Comparison of ENCODE assay signal across 9 cellular contexts in genomic region chr9:2087500-2088313, GRCh38.
DNase-seq lines count a peak whose midpoint lies in the region; ATAC-seq and TF ChIP-seq lines count a peak whose summit lies in the region.
"Had no signal": no experiment of that assay in that cellular context is flagged by ENCODE, and none has a peak within 500 bp of the region (broad histone marks: within the 10 kb centered on the region; RNA-seq: fewer than 3 reads in every experiment).

No MANE protein-coding gene starts in this region.

- peak; percentile 64 for TF ChIP-seq CTCF in lower lobe of right lung (IDR thresholded peaks at IDR 0.05)

- ATAC-seq in HG03196 (IDR thresholded peaks at IDR 0.05; ENCODE audit: unreplicated experiment) (peak; percentile 72), lower lobe of right lung (peak; percentile 67 to 82)

- H3K36me3 ChIP-seq in lower lobe of right lung, result peaks cover 96% of the 10 kb centered on the region

- H3K27ac ChIP-seq in lower lobe of right lung, result no peak overlapping the region
- H3K27ac ChIP-seq: BLaER1 treated with 17β-estradiol and CSF1 and Interleukin-3, amounts not matched to agents 10 nM and 100 nM had no signal

- H3K4me1 ChIP-seq in lower lobe of right lung, result no peaks in the 10 kb centered on the region

- no peaks in the 10 kb centered on the region for H3K9me3 ChIP-seq in lower lobe of right lung
- H3K9me3 ChIP-seq: BLaER1 treated with 17β-estradiol and CSF1 and Interleukin-3, amounts not matched to agents 10 nM and 100 nM had no signal

- intact Hi-C loops in lower lobe of right lung (cut with DNase I), result no loop called here

- H3K4me3 ChIP-seq in lower lobe of right lung, result no peak overlapping the region
- H3K4me3 ChIP-seq: BLaER1 treated with 17β-estradiol and CSF1 and Interleukin-3, amounts not matched to agents 10 nM and 100 nM had no signal

- peak; percentile 25 to 28 for DNase-seq in NCI-H2081 (lab: John Stamatoyannopoulos, UW)
- no peak for DNase-seq in NCI-H2081 treated with DMSO at 0.1 percent for 48 hours (lab: John Stamatoyannopoulos, UW)
- peak; percentile 39 for DNase-seq in GM19238 (ENCODE audit: insufficient read length, low spot score)
- DNase-seq in NCI-H82 (lab: John Stamatoyannopoulos, UW), result peak; percentile 59
- DNase-seq in T47D (ENCODE audit: low read depth in 1 of 2, low spot score in 1 of 2), result peak; percentile 12 to 70
- DNase-seq in lower lobe of right lung, result no peak
- DNase-seq in ureter (ENCODE audit: low spot score), result no peak

- H3K27me3 ChIP-seq in lower lobe of right lung (ENCODE audit: low read depth), result no peaks in the 10 kb centered on the region
- H3K27me3 ChIP-seq: BLaER1 treated with 17β-estradiol and CSF1 and Interleukin-3, amounts not matched to agents 10 nM and 100 nM had no signal

- in situ Hi-C loops in T47D (cut with HindIII; ENCODE audit: low pct_unique_long_range_greater_than_20kb, low sequenced_read_pairs), result no loop called here

Comparison
In these comparisons a context has a peak if more than half of its experiments do, and no peak if none do; other contexts are left out.
1. DNase-seq: peak in NCI-H2081 (2 of 2), GM19238 (single experiment), NCI-H82 (single experiment) and T47D (2 of 2); none in NCI-H2081 treated with DMSO at 0.1 percent for 48 hours (single experiment), lower lobe of right lung (single experiment) and ureter (single experiment).